ENCODE assay signal across 12 cellular contexts in the genomic region with DNA sequence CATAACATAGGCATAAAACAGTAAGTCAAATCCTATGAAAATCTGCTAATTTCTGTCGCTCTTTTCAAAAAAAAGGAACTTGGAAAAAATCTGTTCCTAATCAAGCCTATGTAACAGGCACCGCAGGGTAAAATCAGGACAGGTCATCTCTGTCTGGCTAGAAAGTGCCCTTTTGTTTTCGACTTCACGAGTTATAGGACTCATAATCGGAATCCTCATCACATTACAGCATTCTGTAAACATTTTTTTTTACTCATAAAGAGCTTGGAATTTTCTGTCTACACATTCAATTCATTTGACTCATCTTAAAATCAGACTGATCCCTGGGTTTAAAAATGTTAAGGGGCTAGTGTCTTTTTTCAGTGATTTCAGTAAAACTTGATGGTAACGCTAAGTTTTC.
DNase-seq lines count a peak whose midpoint lies in the region; ATAC-seq and TF ChIP-seq lines count a peak whose summit lies in the region.
"Had no signal": no experiment of that assay in that cellular context is flagged by ENCODE, and none has a peak within 500 bp of the region (broad histone marks: within the 10 kb centered on the region; RNA-seq: fewer than 3 reads in every experiment).

No MANE protein-coding gene starts in this region.

- DNase-seq in GM04503 (ENCODE audit: low read depth) = peak; percentile 84
- DNase-seq in RWPE2 (ENCODE audit: low spot score) = no peak
- peak; percentile 48 for DNase-seq in fibroblast of pulmonary artery (ENCODE audit: low read depth)
- no peak for DNase-seq in sigmoid colon
- no peak for DNase-seq in smooth muscle cell (lab: John Stamatoyannopoulos, UW; ENCODE audit: unreplicated experiment)
- DNase-seq in GF-D8 (lab: John Stamatoyannopoulos, UW) = no peak
- DNase-seq in effector memory CD4-positive, alpha-beta T cell = no peak
- DNase-seq in medulla oblongata (ENCODE audit: extremely low spot score) = no peak
- DNase-seq: activated CD8-positive, alpha-beta T cell treated with anti-CD3 and anti-CD28 coated beads for 36 hours; colonic mucosa; stimulated activated CD4-positive, alpha-beta T cell treated with anti-CD3 and anti-CD28 coated beads, Interleukin-12 subunit alpha, Interleukin-12 subunit beta, amount 100 ng/mL, for 4 hours had no signal

- no peak overlapping the region for H3K9ac ChIP-seq in smooth muscle cell (ENCODE audit: low read depth)
- H3K9ac ChIP-seq: neural progenitor cell had no signal

- H3K27ac ChIP-seq in RWPE2 (ENCODE audit: poor library complexity, severe bottlenecking) (no peak overlapping the region), sigmoid colon (peak overlapping the region; percentile 37 to 80 (median 69)), smooth muscle cell (ENCODE audit: low read depth) (no peak overlapping the region)
- no peak overlapping the region for H3K27ac ChIP-seq in effector memory CD4-positive, alpha-beta T cell (ENCODE audit: insufficient read depth, low read length, poor library complexity, severe bottlenecking)
- H3K27ac ChIP-seq: colonic mucosa, neural progenitor cell had no signal

- intact Hi-C loops in sigmoid colon (cut with DNase I) = no loop called here

- no peaks in the 10 kb centered on the region for H3K36me3 ChIP-seq in RWPE2 (ENCODE audit: low read depth)
- H3K36me3 ChIP-seq in sigmoid colon = no peaks in the 10 kb centered on the region
- no peaks in the 10 kb centered on the region for H3K36me3 ChIP-seq in smooth muscle cell (ENCODE audit: low read depth)
- H3K36me3 ChIP-seq in effector memory CD4-positive, alpha-beta T cell (ENCODE audit: control insufficient read depth, insufficient read depth, low read length) = no peaks in the 10 kb centered on the region
- H3K36me3 ChIP-seq: colonic mucosa, neural progenitor cell had no signal

- no peak overlapping the region for H3K4me2 ChIP-seq in smooth muscle cell
- H3K4me2 ChIP-seq: neural progenitor cell had no signal

- H4K20me1 ChIP-seq in smooth muscle cell (ENCODE audit: low read depth) = no peaks in the 10 kb centered on the region

- no peaks in the 10 kb centered on the region for H3F3A ChIP-seq in smooth muscle cell (ENCODE audit: low read depth)

- H2AFZ ChIP-seq in smooth muscle cell (ENCODE audit: low read depth) = no peak overlapping the region
- H2AFZ ChIP-seq: neural progenitor cell had no signal

- H3K9me3 ChIP-seq in RWPE2 (ENCODE audit: severe bottlenecking) (no peaks in the 10 kb centered on the region), sigmoid colon (no peaks in the 10 kb centered on the region), smooth muscle cell (replicated peaks; ENCODE audit: low read depth) (no peaks in the 10 kb centered on the region)
- no peaks in the 10 kb centered on the region for H3K9me3 ChIP-seq in effector memory CD4-positive, alpha-beta T cell (ENCODE audit: control insufficient read depth, low read length)
- H3K9me3 ChIP-seq: colonic mucosa had no signal

- H3K27me3 ChIP-seq in RWPE2 (ENCODE audit: insufficient read depth, poor library complexity, severe bottlenecking) = no peaks in the 10 kb centered on the region
- H3K27me3 ChIP-seq in sigmoid colon = no peaks in the 10 kb centered on the region
- H3K27me3 ChIP-seq in smooth muscle cell (ENCODE audit: low read depth) = peaks cover 42% of the 10 kb centered on the region
- no peaks in the 10 kb centered on the region for H3K27me3 ChIP-seq in effector memory CD4-positive, alpha-beta T cell (replicated peaks; ENCODE audit: control insufficient read depth, insufficient read depth, low read length, poor library complexity, severe bottlenecking)
- H3K27me3 ChIP-seq: colonic mucosa, neural progenitor cell had no signal

- no peaks in the 10 kb centered on the region for H3K79me2 ChIP-seq in smooth muscle cell (ENCODE audit: low read depth)

- TF ChIP-seq CTCF in RWPE2 (IDR thresholded peaks at IDR 0.05; ENCODE audit: poor library complexity, severe bottlenecking) (no peak), fibroblast of pulmonary artery (IDR thresholded peaks at IDR 0.05; ENCODE audit: low read length, missing control alignments) (no peak), sigmoid colon (IDR thresholded peaks at IDR 0.05) (no peak), smooth muscle cell (IDR thresholded peaks at IDR 0.05; ENCODE audit: borderline replicate concordance, insufficient read depth, poor library complexity, severe bottlenecking) (no peak)

- TF ChIP-seq EP300 in sigmoid colon (IDR thresholded peaks at IDR 0.05) = no peak

- peak; percentile 46; the same call in 2 of the 3 replicates for ATAC-seq in RWPE2 (ENCODE audit: low read depth)
- ATAC-seq: activated CD8-positive, alpha-beta T cell treated with anti-CD3 and anti-CD28 coated beads for 36 hours had no signal

- no peak overlapping the region for H3K4me3 ChIP-seq in RWPE2 (ENCODE audit: severe bottlenecking)
- no peak overlapping the region for H3K4me3 ChIP-seq in fibroblast of pulmonary artery (replicated peaks; ENCODE audit: low read depth, low read length)
- no peak overlapping the region for H3K4me3 ChIP-seq in sigmoid colon
- H3K4me3 ChIP-seq in smooth muscle cell = no peak overlapping the region
- H3K4me3 ChIP-seq in effector memory CD4-positive, alpha-beta T cell (ENCODE audit: insufficient read depth, low read depth, low read length, poor library complexity, severe bottlenecking) = no peak overlapping the region
- H3K4me3 ChIP-seq: colonic mucosa, neural progenitor cell had no signal

- no peaks in the 10 kb centered on the region for H3K4me1 ChIP-seq in RWPE2 (ENCODE audit: insufficient read depth, poor library complexity, severe bottlenecking)
- peaks cover 0 to 85% (median 60%) of the 10 kb centered on the region in 4 donors for H3K4me1 ChIP-seq in sigmoid colon
- no peaks in the 10 kb centered on the region for H3K4me1 ChIP-seq in smooth muscle cell (ENCODE audit: low read depth)
- H3K4me1 ChIP-seq in effector memory CD4-positive, alpha-beta T cell (ENCODE audit: control insufficient read depth, insufficient read depth, low read length, poor library complexity, severe bottlenecking) = no peaks in the 10 kb centered on the region
- H3K4me1 ChIP-seq: colonic mucosa had no signal

- TF ChIP-seq POLR2A in sigmoid colon (IDR thresholded peaks at IDR 0.05) = no peak

- 74% methylated on average over 6 of the region's 6 CpGs for WGBS in sigmoid colon, 2 donors
- 69% methylated on average over 6 of the region's 6 CpGs for WGBS in smooth muscle cell (ENCODE audit: low lambda C conversion rate)

Comparison
In these comparisons a context has a peak if more than half of its experiments do, and no peak if none do; other contexts are left out.
1. DNase-seq: peak in GM04503 (single experiment) and fibroblast of pulmonary artery (single experiment); none in RWPE2 (single experiment), sigmoid colon (single experiment), smooth muscle cell (single experiment), GF-D8 (single experiment), effector memory CD4-positive, alpha-beta T cell (0 of 3) and medulla oblongata (single experiment).
2. H3K27ac ChIP-seq: peak in sigmoid colon (4 of 4); none in RWPE2 (single experiment), smooth muscle cell (single experiment) and effector memory CD4-positive, alpha-beta T cell (single experiment).